ENCODE assay signal across 3 cellular contexts in genomic region chr12:46358791-46359666, GRCh38.
A peak's percentile ranks its signal among the peaks of the same experiment; 100 is the strongest.
TF ChIP-seq lines count a peak whose summit lies in the region.

No MANE protein-coding gene starts in this region.

TF ChIP-seq in K562, 482 proteins besides CTCF, POLR2A, EP300 and RAD21 (continues in another document):
- TF ChIP-seq ZNF668 (CRISPR knock-in tag; IDR thresholded peaks at IDR 0.05) (no peak), POLR2G (IDR thresholded peaks at IDR 0.05; ENCODE audit: low read depth, low read length) (peak; percentile 43; the same call in 1 of the 2 replicates), USF2 (CRISPR knock-in tag; IDR thresholded peaks at IDR 0.05) (no peak), IFI16 (CRISPR knock-in tag; IDR thresholded peaks at IDR 0.05) (no peak), E2F8 (IDR thresholded peaks at IDR 0.05; ENCODE audit: low read depth, partially characterized antibody) (peak; percentile 49), RHOXF2B (CRISPR knock-in tag; conservative IDR thresholded peaks at IDR 0.05) (no peak), HDAC3 (IDR thresholded peaks at IDR 0.05; ENCODE audit: borderline replicate concordance, partially characterized antibody) (no peak), ZNF395 (CRISPR knock-in tag; IDR thresholded peaks at IDR 0.05) (no peak), KDM1A (IDR thresholded peaks at IDR 0.05) (no peak), ARID2 (IDR thresholded peaks at IDR 0.05) (no peak), SUPT5H (IDR thresholded peaks at IDR 0.05) (peak; percentile 15), RFX1 (IDR thresholded peaks at IDR 0.05) (no peak), POLR2AphosphoS5 (IDR thresholded peaks at IDR 0.05; ENCODE audit: control insufficient read depth, insufficient read depth, low read depth, low read length) (peak; percentile 73), LCOR (CRISPR knock-in tag; IDR thresholded peaks at IDR 0.05) (no peak), FOS (IDR thresholded peaks at IDR 0.05; ENCODE audit: extremely low read depth, insufficient read length) (no peak), POLR2AphosphoS2 (IDR thresholded peaks at IDR 0.05; ENCODE audit: low read length) (peak; percentile 88), CHCHD3 (CRISPR knock-in tag; IDR thresholded peaks at IDR 0.05) (no peak), RBFOX2 (IDR thresholded peaks at IDR 0.05; ENCODE audit: low read depth, low read length) (peak; percentile 56; the same call in 1 of the 2 replicates), PML (IDR thresholded peaks at IDR 0.05; ENCODE audit: low read length) (no peak), POLR2B (IDR thresholded peaks at IDR 0.05; ENCODE audit: low read depth, partially characterized antibody) (peak; percentile 41), THRAP3 (IDR thresholded peaks at IDR 0.05; ENCODE audit: borderline replicate concordance) (no peak)

TF ChIP-seq in HepG2, 621 proteins besides CTCF, POLR2A, EP300 and RAD21 (continues in another document):
- TF ChIP-seq HMGXB4 (CRISPR knock-in tag; IDR thresholded peaks at IDR 0.05; ENCODE audit: borderline replicate concordance in 1 of 2, low read depth in 1 of 2) (0 out of 4 replicates have a peak, but pooled peaks of 1 of the 2 experiments have one; percentile 36), HMG20A (CRISPR knock-in tag; IDR thresholded peaks at IDR 0.05; ENCODE audit: borderline replicate concordance) (0 out of 2 replicates have a peak, but pooled peaks have one; percentile 8), PRMT3 (CRISPR knock-in tag; IDR thresholded peaks at IDR 0.05; ENCODE audit: borderline replicate concordance, low read depth) (no peak; the same call in 1 of the 2 replicates), HNF1A (IDR thresholded peaks at IDR 0.05; ENCODE audit: low read depth) (no peak), HNF1A (CRISPR knock-in tag; IDR thresholded peaks at IDR 0.05; ENCODE audit: borderline replicate concordance) (no peak), FIP1L1 (IDR thresholded peaks at IDR 0.05; ENCODE audit: borderline replicate concordance, insufficient read depth, low read depth, low read length) (peak; percentile 65; the same call in 1 of the 2 replicates), ATF1 (CRISPR knock-in tag; IDR thresholded peaks at IDR 0.05) (peak; percentile 14; the same call in 1 of the 2 replicates), MTA3 (CRISPR knock-in tag; IDR thresholded peaks at IDR 0.05) (no peak), ZNF496 (CRISPR knock-in tag; IDR thresholded peaks at IDR 0.05; ENCODE audit: insufficient replicate concordance) (no peak), ZNF430 (CRISPR knock-in tag; IDR thresholded peaks at IDR 0.05) (peak; percentile 70; the same call in 1 of the 2 replicates), POLR2G (IDR thresholded peaks at IDR 0.05; ENCODE audit: low read depth, low read length) (peak; percentile 93), ZGPAT (CRISPR knock-in tag; IDR thresholded peaks at IDR 0.05) (peak; percentile 13; the same call in 1 of the 2 replicates), SYNCRIP (IDR thresholded peaks at IDR 0.05; ENCODE audit: insufficient read depth, low read depth, low read length) (no peak), ZSCAN9 (CRISPR knock-in tag; IDR thresholded peaks at IDR 0.05; ENCODE audit: borderline replicate concordance) (peak; percentile 7; the same call in 1 of the 2 replicates), ZFP37 (CRISPR knock-in tag; IDR thresholded peaks at IDR 0.05; ENCODE audit: borderline replicate concordance) (peak; percentile 32), SSRP1 (CRISPR knock-in tag; IDR thresholded peaks at IDR 0.05) (peak; percentile 42; the same call in 1 of the 2 replicates), SOX13 (IDR thresholded peaks at IDR 0.05) (no peak), SOX13 (CRISPR knock-in tag; conservative IDR thresholded peaks at IDR 0.05 in 1 of 2, IDR thresholded peaks at IDR 0.05 in 1 of 2) (peak in 1 of 2 experiments; percentile 38; a peak in 1 of 4 replicates), REL (CRISPR knock-in tag; conservative IDR thresholded peaks at IDR 0.05) (no peak), KLF6 (CRISPR knock-in tag; IDR thresholded peaks at IDR 0.05) (0 out of 2 replicates have a peak, but pooled peaks have one; percentile 22), RFXAP (CRISPR knock-in tag; IDR thresholded peaks at IDR 0.05; ENCODE audit: borderline replicate concordance) (no peak)

TF ChIP-seq in HEK293T, 16 proteins besides CTCF, POLR2A, EP300 and RAD21:
- no peak for TF ChIP-seq FOXK2 (IDR thresholded peaks at IDR 0.05)
- TF ChIP-seq L3MBTL2 (conservative IDR thresholded peaks at IDR 0.05): no peak
- TF ChIP-seq FOXM1 (IDR thresholded peaks at IDR 0.05; ENCODE audit: borderline replicate concordance): no peak
- TF ChIP-seq PKNOX1 (IDR thresholded peaks at IDR 0.05): no peak
- TF ChIP-seq SP1 (IDR thresholded peaks at IDR 0.05): no peak
- no peak for TF ChIP-seq SUZ12 (IDR thresholded peaks at IDR 0.05)
- no peak for TF ChIP-seq FOXA1 (IDR thresholded peaks at IDR 0.05)
- no peak for TF ChIP-seq ZNF384 (IDR thresholded peaks at IDR 0.05)
- no peak for TF ChIP-seq HDGF (IDR thresholded peaks at IDR 0.05; ENCODE audit: borderline replicate concordance)
- no peak for TF ChIP-seq BHLHE40 (IDR thresholded peaks at IDR 0.05; ENCODE audit: borderline replicate concordance)
- TF ChIP-seq TARDBP (IDR thresholded peaks at IDR 0.05): no peak
- TF ChIP-seq CTBP1 (IDR thresholded peaks at IDR 0.05; ENCODE audit: borderline replicate concordance): no peak
- no peak for TF ChIP-seq LEF1 (IDR thresholded peaks at IDR 0.05; ENCODE audit: borderline replicate concordance)
